In genomic region chr20:49937023-49937929, GRCh38 we compare ENCODE assay signal across 1 cellular context.
A peak's percentile ranks its signal among the peaks of the same experiment; 100 is the strongest.
TF ChIP-seq lines count a peak whose summit lies in the region.

No MANE protein-coding gene starts in this region.

TF ChIP-seq in HepG2, 621 proteins besides CTCF, POLR2A, EP300 and RAD21 (continued from another document and continues in another):
- TF ChIP-seq ZBTB40 (IDR thresholded peaks at IDR 0.05) (no peak), ZBTB40 (CRISPR knock-in tag; IDR thresholded peaks at IDR 0.05) (0 out of 2 replicates have a peak, but pooled peaks have one; percentile 35), ETV5 (CRISPR knock-in tag; IDR thresholded peaks at IDR 0.05; ENCODE audit: borderline replicate concordance) (0 out of 2 replicates have a peak, but pooled peaks have one; percentile 22), THRA (CRISPR knock-in tag; IDR thresholded peaks at IDR 0.05; ENCODE audit: borderline replicate concordance) (no peak), ZNF275 (CRISPR knock-in tag; IDR thresholded peaks at IDR 0.05; ENCODE audit: borderline replicate concordance) (0 out of 2 replicates have a peak, but pooled peaks have one; percentile 36), CREB1 (IDR thresholded peaks at IDR 0.05) (no peak), CREB1 (CRISPR knock-in tag; IDR thresholded peaks at IDR 0.05) (no peak), FOSL1 (CRISPR knock-in tag; IDR thresholded peaks at IDR 0.05; ENCODE audit: borderline replicate concordance) (no peak), ZBTB33 (CRISPR knock-in tag; IDR thresholded peaks at IDR 0.05) (no peak), HNF1A (IDR thresholded peaks at IDR 0.05; ENCODE audit: low read depth) (no peak), HNF1A (CRISPR knock-in tag; IDR thresholded peaks at IDR 0.05; ENCODE audit: borderline replicate concordance) (no peak), HNF4A (CRISPR knock-in tag; IDR thresholded peaks at IDR 0.05) (no peak), KDM3A (CRISPR knock-in tag; IDR thresholded peaks at IDR 0.05; ENCODE audit: low read depth) (no peak), ATAD3A (CRISPR knock-in tag; IDR thresholded peaks at IDR 0.05) (no peak), HDAC6 (IDR thresholded peaks at IDR 0.05; ENCODE audit: low read depth, low read length) (no peak), PAXIP1 (CRISPR knock-in tag; conservative IDR thresholded peaks at IDR 0.05) (0 out of 2 replicates have a peak, but pooled peaks have one; percentile 8), TAF1 (CRISPR knock-in tag; IDR thresholded peaks at IDR 0.05) (no peak), ESRRA (CRISPR knock-in tag; IDR thresholded peaks at IDR 0.05; ENCODE audit: low read depth) (no peak), ATF6 (CRISPR knock-in tag; conservative IDR thresholded peaks at IDR 0.05) (no peak), ATM (IDR thresholded peaks at IDR 0.05; ENCODE audit: borderline replicate concordance) (no peak), ZNF513 (CRISPR knock-in tag; conservative IDR thresholded peaks at IDR 0.05) (0 out of 2 replicates have a peak, but pooled peaks have one; percentile 40), LBX2 (CRISPR knock-in tag; IDR thresholded peaks at IDR 0.05; ENCODE audit: borderline replicate concordance) (no peak), EED (CRISPR knock-in tag; IDR thresholded peaks at IDR 0.05) (no peak), DNMT3B (CRISPR knock-in tag; conservative IDR thresholded peaks at IDR 0.05) (no peak; the same call in 1 of the 2 replicates), REL (CRISPR knock-in tag; conservative IDR thresholded peaks at IDR 0.05) (0 out of 2 replicates have a peak, but pooled peaks have one; percentile 25), NFE2 (CRISPR knock-in tag; IDR thresholded peaks at IDR 0.05) (no peak), ZNF782 (CRISPR knock-in tag; IDR thresholded peaks at IDR 0.05; ENCODE audit: borderline replicate concordance) (no peak)
